Comparison of ENCODE assay signal across 1 cellular context in the genomic region with DNA sequence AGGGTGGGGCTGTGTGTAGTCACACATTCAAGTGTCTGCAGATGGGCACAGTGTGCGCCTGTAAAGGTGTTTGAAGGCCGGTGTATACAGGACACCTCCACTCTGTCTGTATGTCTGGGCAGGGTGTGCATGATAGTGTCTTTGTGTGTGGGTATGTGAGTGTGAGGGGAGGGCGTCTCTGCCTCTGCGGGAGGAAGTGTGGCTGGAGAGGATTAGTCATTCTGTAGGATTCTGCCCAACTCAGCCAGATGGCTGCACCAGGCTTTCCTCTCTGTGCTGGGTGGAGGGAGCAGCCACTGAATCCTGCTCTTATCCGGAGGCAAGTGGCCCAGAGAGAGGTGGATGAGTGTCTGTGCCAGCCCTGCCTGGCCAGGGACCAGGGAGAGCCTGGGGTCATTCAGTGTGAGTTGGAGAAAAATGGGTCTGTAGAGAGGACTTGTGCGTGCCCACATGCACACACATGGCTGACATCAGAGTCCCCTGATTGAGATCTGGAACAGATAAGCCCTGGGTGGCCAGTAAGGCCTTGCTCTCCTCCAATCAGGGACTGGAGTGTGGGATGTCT.
A peak's percentile ranks its signal among the peaks of the same experiment; 100 is the strongest.
TF ChIP-seq lines count a peak whose summit lies in the region.

No MANE protein-coding gene starts in this region.

TF ChIP-seq in HEK293, 187 proteins besides CTCF, POLR2A, EP300 and RAD21 (continued from another document):
- TF ChIP-seq ZNF704 (tag by site-specific recombination; IDR thresholded peaks at IDR 0.05): no peak
- peak; percentile 87 for TF ChIP-seq ZNF366 (tag by site-specific recombination; conservative IDR thresholded peaks at IDR 0.05)
- TF ChIP-seq ZNF514 (tag by site-specific recombination; IDR thresholded peaks at IDR 0.05): no peak
- TF ChIP-seq, protein P1, sequence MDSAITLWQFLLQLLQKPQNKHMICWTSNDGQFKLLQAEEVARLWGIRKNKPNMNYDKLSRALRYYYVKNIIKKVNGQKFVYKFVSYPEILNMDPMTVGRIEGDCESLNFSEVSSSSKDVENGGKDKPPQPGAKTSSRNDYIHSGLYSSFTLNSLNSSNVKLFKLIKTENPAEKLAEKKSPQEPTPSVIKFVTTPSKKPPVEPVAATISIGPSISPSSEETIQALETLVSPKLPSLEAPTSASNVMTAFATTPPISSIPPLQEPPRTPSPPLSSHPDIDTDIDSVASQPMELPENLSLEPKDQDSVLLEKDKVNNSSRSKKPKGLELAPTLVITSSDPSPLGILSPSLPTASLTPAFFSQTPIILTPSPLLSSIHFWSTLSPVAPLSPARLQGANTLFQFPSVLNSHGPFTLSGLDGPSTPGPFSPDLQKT (IDR thresholded peaks at IDR 0.05; ENCODE audit: borderline replicate concordance, low read depth, low read length): no peak
- no peak for TF ChIP-seq YY1 (tag by site-specific recombination; IDR thresholded peaks at IDR 0.05)
- TF ChIP-seq ZSCAN4 (tag by site-specific recombination; IDR thresholded peaks at IDR 0.05): peak; percentile 71
- peak; percentile 9; the same call in 1 of the 2 replicates for TF ChIP-seq PRDM10 (tag by site-specific recombination; IDR thresholded peaks at IDR 0.05)
- TF ChIP-seq SP7 (tag by site-specific recombination; IDR thresholded peaks at IDR 0.05): peak; percentile 74
- TF ChIP-seq, protein P2, sequence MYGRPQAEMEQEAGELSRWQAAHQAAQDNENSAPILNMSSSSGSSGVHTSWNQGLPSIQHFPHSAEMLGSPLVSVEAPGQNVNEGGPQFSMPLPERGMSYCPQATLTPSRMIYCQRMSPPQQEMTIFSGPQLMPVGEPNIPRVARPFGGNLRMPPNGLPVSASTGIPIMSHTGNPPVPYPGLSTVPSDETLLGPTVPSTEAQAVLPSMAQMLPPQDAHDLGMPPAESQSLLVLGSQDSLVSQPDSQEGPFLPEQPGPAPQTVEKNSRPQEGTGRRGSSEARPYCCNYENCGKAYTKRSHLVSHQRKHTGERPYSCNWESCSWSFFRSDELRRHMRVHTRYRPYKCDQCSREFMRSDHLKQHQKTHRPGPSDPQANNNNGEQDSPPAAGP (tag by site-specific recombination; IDR thresholded peaks at IDR 0.05): peak; percentile 77
- TF ChIP-seq ZNF146 (tag by site-specific recombination; IDR thresholded peaks at IDR 0.05): no peak
- peak; percentile 31 for TF ChIP-seq ZXDB (tag by site-specific recombination; IDR thresholded peaks at IDR 0.05)
- TF ChIP-seq ZNF138 (tag by site-specific recombination; IDR thresholded peaks at IDR 0.05; ENCODE audit: borderline replicate concordance): no peak
- no peak for TF ChIP-seq ZNF423 (tag by site-specific recombination; IDR thresholded peaks at IDR 0.05)
- peak; percentile 85 for TF ChIP-seq EGR2 (tag by site-specific recombination; IDR thresholded peaks at IDR 0.05; ENCODE audit: low read depth)
